In the genomic region with DNA sequence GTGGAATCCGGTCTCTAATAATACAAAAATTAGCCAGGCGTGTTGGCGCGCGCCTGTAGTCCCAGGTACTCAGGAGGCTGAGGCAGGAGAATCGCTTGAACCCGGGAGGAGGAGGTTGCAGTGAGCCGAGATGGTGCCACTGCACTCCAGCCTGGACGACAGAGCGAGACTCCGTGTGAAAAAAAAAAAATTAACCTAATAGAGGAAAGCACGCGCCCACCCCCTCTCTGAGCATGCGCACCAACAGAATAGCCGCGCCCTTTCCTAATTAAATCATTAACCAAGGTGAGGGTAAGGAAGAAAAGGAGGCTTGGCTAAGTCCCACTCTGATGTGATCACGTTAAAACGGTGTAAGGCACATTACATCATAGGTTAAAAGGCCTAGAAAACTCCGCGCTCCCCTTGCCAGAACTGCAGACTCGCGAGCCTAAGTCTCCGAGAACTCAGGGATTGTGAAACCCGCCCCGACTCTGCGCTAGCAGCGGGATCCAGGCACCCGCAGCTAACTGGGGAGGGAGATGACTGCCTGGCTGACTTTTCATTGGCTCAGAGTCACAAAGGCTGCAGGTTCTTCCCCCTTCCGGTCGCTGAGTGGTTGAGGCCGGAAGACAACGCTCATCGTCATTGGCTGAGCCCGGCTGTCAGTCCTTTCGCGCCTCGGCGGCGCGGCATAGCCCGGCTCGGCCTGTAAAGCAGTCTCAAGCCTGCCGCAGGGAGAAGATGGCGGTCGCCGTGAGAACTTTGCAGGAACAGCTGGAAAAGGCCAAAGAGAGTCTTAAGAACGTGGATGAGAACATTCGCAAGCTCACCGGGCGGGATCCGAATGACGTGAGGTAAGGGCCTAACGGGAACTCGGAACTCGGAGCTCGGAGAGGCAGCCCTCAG, we compare ENCODE assay signal across 8 cellular contexts. TPM values are rescaled to one million over a fixed set of nuclear protein-coding genes. Genes with fewer than 3 reads are reported as not detected.
A peak's percentile ranks its signal among the peaks of the same experiment; 100 is the strongest.
DNase-seq lines count a peak whose midpoint lies in the region; ATAC-seq lines count a peak whose summit lies in the region.

A gene (plus strand): TSS at position 695 of the 885 bp plus-strand sequence. CDS start 26 bp downstream, at position 721.

- H3K27ac Mint-ChIP-seq in dendritic cell treated with granulocyte-macrophage colony-stimulating factor and Interleukin-4, amounts not matched to agents 40 ng/mL and 50 ng/mL, for 4 days: peak within 1 kb of the TSS; percentile 95

- H3K4me1 Mint-ChIP-seq in dendritic cell treated with granulocyte-macrophage colony-stimulating factor and Interleukin-4, amounts not matched to agents 40 ng/mL and 50 ng/mL, for 4 days (ENCODE audit: low read depth): peaks cover 21% of the 10 kb centered on the region

- no peaks in the 10 kb centered on the region for H3K27me3 Mint-ChIP-seq in dendritic cell treated with granulocyte-macrophage colony-stimulating factor and Interleukin-4, amounts not matched to agents 40 ng/mL and 50 ng/mL, for 4 days

- intact Hi-C loops in dendritic cell treated with granulocyte-macrophage colony-stimulating factor and Interleukin-4, amounts not matched to agents 40 ng/mL and 50 ng/mL, for 4 days (cut with micrococcal nuclease): loop anchor here (1.0 to 2.0 kb wide), 2 partner anchors 92 to 257 kb away; a partner anchor contains a TSS

- peak within 1 kb of the TSS; percentile 92 for H3K4me3 Mint-ChIP-seq in dendritic cell treated with granulocyte-macrophage colony-stimulating factor and Interleukin-4, amounts not matched to agents 40 ng/mL and 50 ng/mL, for 4 days

- peak; percentile 89 to 99 (median 98) for DNase-seq in C1 segment of cervical spinal cord (lab: John Stamatoyannopoulos, UW)
- peak; percentile 97 for DNase-seq in NCI-H748 treated with DMSO at 0.1 percent for 48 hours (lab: John Stamatoyannopoulos, UW)
- DNase-seq in activated CD4-positive, alpha-beta T cell treated with anti-CD3 and anti-CD28 coated beads, Interleukin-2, amount 50 U/mL, for 24 hours (ENCODE audit: low read depth in 1 of 2, low spot score in 1 of 2): peak; percentile 83 to 97
- peak; percentile 98 for DNase-seq in left lobe of liver (ENCODE audit: low spot score)
- DNase-seq in stimulated activated CD4-positive, alpha-beta T cell treated with anti-CD3 and anti-CD28 coated beads, Interleukin-2, amount 100 ng/mL, for 4 hours (ENCODE audit: low read depth): peak; percentile 96

- H3K9me3 Mint-ChIP-seq in dendritic cell treated with granulocyte-macrophage colony-stimulating factor and Interleukin-4, amounts not matched to agents 40 ng/mL and 50 ng/mL, for 4 days: no peaks in the 10 kb centered on the region

- ATAC-seq in GM19372 (IDR thresholded peaks at IDR 0.05; ENCODE audit: low read depth, unreplicated experiment): peak; percentile 88
- ATAC-seq in HG03558 (IDR thresholded peaks at IDR 0.05; ENCODE audit: extremely low read depth, unreplicated experiment): peak; percentile 90
- ATAC-seq in left lobe of liver: peak; percentile 87

- H3K36me3 Mint-ChIP-seq in dendritic cell treated with granulocyte-macrophage colony-stimulating factor and Interleukin-4, amounts not matched to agents 40 ng/mL and 50 ng/mL, for 4 days (ENCODE audit: low read depth): peaks cover 56% of the 10 kb centered on the region

RNA-seq across cellular contexts. Expression of the gene that starts here (rescaled TPM):
- 28.2 TPM for total RNA-seq in left lobe of liver

Comparison
In these comparisons a context has a peak if more than half of its experiments do, and no peak if none do; other contexts are left out.
1. Peak in every context shown above with its lines: DNase-seq and ATAC-seq.